Comparison of ENCODE assay signal across 18 cellular contexts in the genomic region with DNA sequence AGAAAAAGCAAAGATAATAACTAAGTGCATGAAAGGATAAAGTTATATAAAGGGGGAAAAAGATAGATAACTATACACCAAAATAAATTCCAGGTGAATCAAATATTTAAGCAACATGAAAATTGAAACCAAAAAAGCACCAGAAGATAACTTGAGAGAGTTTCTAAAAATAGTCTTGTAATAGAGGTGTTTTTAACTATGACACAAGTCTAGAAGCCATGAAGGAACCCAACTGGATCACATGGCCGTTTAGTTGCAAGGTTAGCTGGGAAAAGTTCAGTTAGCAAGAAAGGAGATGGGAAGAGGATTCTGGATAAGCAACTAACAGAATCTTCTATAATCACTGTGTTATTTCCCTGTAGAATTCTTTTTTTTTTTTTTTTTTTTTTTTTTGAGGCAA. TPM values are rescaled to one million over a fixed set of nuclear protein-coding genes. Genes with fewer than 3 reads are reported as not detected.
DNase-seq lines count a peak whose midpoint lies in the region; ATAC-seq and TF ChIP-seq lines count a peak whose summit lies in the region.
"Had no signal": no experiment of that assay in that cellular context is flagged by ENCODE, and none has a peak within 500 bp of the region (broad histone marks: within the 10 kb centered on the region; RNA-seq: fewer than 3 reads in every experiment).

No MANE protein-coding gene starts in this region.

- H2AFZ ChIP-seq in HCT116 (ENCODE audit: low read depth, low read length, poor library complexity, severe bottlenecking) (peak overlapping the region; percentile 89), MM.1S (ENCODE audit: low read length) (peak overlapping the region; percentile 53; the same call in 1 of the 2 replicates)
- H2AFZ ChIP-seq: PC-9 had no signal

- no peak for ATAC-seq in HCT116
- ATAC-seq in sciatic nerve, result no peak

- no peaks in the 10 kb centered on the region for H4K20me1 ChIP-seq in HCT116 (ENCODE audit: insufficient read depth)
- no peaks in the 10 kb centered on the region for H4K20me1 ChIP-seq in MM.1S (ENCODE audit: insufficient read depth, low read length)

- H3K36me3 ChIP-seq in HCT116 (ENCODE audit: control insufficient read depth in 1 of 2, insufficient read depth in 2 of 2, low read length in 2 of 2) (no peaks in the 10 kb centered on the region), MM.1S (replicated peaks; ENCODE audit: insufficient read depth, low read length) (no peaks in the 10 kb centered on the region)
- H3K36me3 ChIP-seq: SJSA1 had no signal

- H3K4me3 Mint-ChIP-seq in Calu3 (ENCODE audit: low read depth, unreplicated experiment), result no peak overlapping the region

- H3K27ac Mint-ChIP-seq in Calu3 (ENCODE audit: unreplicated experiment), result peak overlapping the region; percentile 17

- TF ChIP-seq RAD21 in HCT116 (IDR thresholded peaks at IDR 0.05; ENCODE audit: low read depth), result no peak

- no peak for TF ChIP-seq POLR2A in HCT116 (IDR thresholded peaks at IDR 0.05; ENCODE audit: borderline replicate concordance, extremely low read depth, insufficient read depth, insufficient read length)

- H3K4me1 ChIP-seq in HCT116 (ENCODE audit: control insufficient read depth in 1 of 2, insufficient read depth in 2 of 2, low read length in 2 of 2) (no peaks in the 10 kb centered on the region), MM.1S (ENCODE audit: low read length) (peaks cover 17% of the 10 kb centered on the region)

- H3K36me3 Mint-ChIP-seq in Calu3 (ENCODE audit: insufficient read depth, unreplicated experiment), result no peaks in the 10 kb centered on the region

- no peaks in the 10 kb centered on the region for H3K9me2 ChIP-seq in HCT116 (ENCODE audit: insufficient read depth)
- H3K9me2 ChIP-seq in MM.1S (replicated peaks; ENCODE audit: insufficient read depth, low read length), result no peaks in the 10 kb centered on the region

- H3K27me3 Mint-ChIP-seq in Calu3 (ENCODE audit: unreplicated experiment), result no peaks in the 10 kb centered on the region

- POLR2A ChIA-PET in HCT116 (lab: Charles Lee), result no interaction called here

- no TSS peak for BruUV-seq in Calu3 (replicated peaks; lab: Mats Ljungman, UMichigan)
- no TSS peak for BruUV-seq in HCT116 (replicated peaks; lab: Mats Ljungman, UMichigan)

- H3K79me2 ChIP-seq in HCT116 (ENCODE audit: insufficient read depth, low read length) (no peaks in the 10 kb centered on the region), MM.1S (ENCODE audit: low read length) (no peaks in the 10 kb centered on the region)

- RAD21 ChIA-PET in HCT116 (lab: Charles Lee; ENCODE audit: low non-redundant PET in 1 of 2, low total read pairs in 2 of 2, uncharacterized antibody in 2 of 2, unreplicated experiment in 2 of 2), result no interaction called here

- no peaks in the 10 kb centered on the region for H3K27me3 ChIP-seq in HCT116 (ENCODE audit: insufficient read depth, low read length)
- H3K27me3 ChIP-seq in MM.1S (replicated peaks; ENCODE audit: insufficient read depth, low read length), result no peaks in the 10 kb centered on the region
- H3K27me3 ChIP-seq: SJSA1 had no signal

- no peaks in the 10 kb centered on the region for H3K9me3 ChIP-seq in HCT116 (ENCODE audit: control insufficient read depth in 1 of 2, insufficient read depth in 1 of 2, low read depth in 1 of 2, low read length in 2 of 2)
- H3K9me3 ChIP-seq in MM.1S (replicated peaks; ENCODE audit: insufficient read depth, low read length), result no peaks in the 10 kb centered on the region
- H3K9me3 ChIP-seq: SJSA1 had no signal

- H3K27ac ChIP-seq in HCT116 (ENCODE audit: low read depth, low read length) (no peak overlapping the region), MM.1S (ENCODE audit: low read length) (peak overlapping the region; percentile 33; the same call in 1 of the 2 replicates)
- H3K27ac ChIP-seq: PC-9, SJSA1 had no signal

- CTCF ChIA-PET in Calu3 (lab: Charles Lee) (interaction anchor here (0.7 kb wide), 2 partner anchors 19 to 1653 kb away, joined by 5 to 6 read pairs; no protein-coding TSS in a partner anchor), HCT116 (lab: Charles Lee) (no interaction called here)

- H3K4me3 ChIP-seq in HCT116 (replicated peaks in 1 of 2; ENCODE audit: low read depth in 1 of 2, low read length in 2 of 2) (no peak overlapping the region), MM.1S (ENCODE audit: low read length) (peak overlapping the region; percentile 43; the same call in 1 of the 2 replicates)
- H3K4me3 ChIP-seq: PC-9, SJSA1 had no signal

- in situ Hi-C loops in GM13976 (cut with MboI; ENCODE audit: low sequenced_read_pairs, unreplicated experiment), result no loop called here

- TF ChIP-seq CTCF in Calu3 (IDR thresholded peaks at IDR 0.05; ENCODE audit: unreplicated experiment) (no peak), HCT116 (IDR thresholded peaks at IDR 0.05 in 2 of 3, conservative IDR thresholded peaks at IDR 0.05 in 1 of 3; ENCODE audit: borderline replicate concordance in 1 of 3, insufficient read depth in 1 of 3, low read depth in 2 of 3, low read length in 2 of 3) (no peak), MM.1S (IDR thresholded peaks at IDR 0.05; ENCODE audit: low read length) (no peak), GM13976 (IDR thresholded peaks at IDR 0.05; ENCODE audit: borderline replicate concordance, control extremely low read depth, extremely low read depth, insufficient read depth, missing control alignments) (no peak)

- H3K9ac ChIP-seq in HCT116 (ENCODE audit: low read length) (no peak overlapping the region), MM.1S (ENCODE audit: low read length) (no peak overlapping the region; the same call in 1 of the 2 replicates)

- 0 out of 2 replicates have a peak, but pooled peaks cover 5% of the 10 kb centered on the region for H3F3A ChIP-seq in MM.1S (ENCODE audit: insufficient read depth, low read length)

- peaks cover 18% of the 10 kb centered on the region for H3K4me1 Mint-ChIP-seq in Calu3 (ENCODE audit: low read depth, unreplicated experiment)

- intact Hi-C loops in Calu3 (cut with micrococcal nuclease; ENCODE audit: unreplicated experiment) (no loop called here), HCT116 (cut with micrococcal nuclease) (no loop called here), sciatic nerve (cut with DNase I) (no loop called here)

- DNase-seq in Calu3 (no peak), HCT116 (ENCODE audit: low read depth, low spot score) (no peak), MM.1S (peak; percentile 67), myocyte (ENCODE audit: low read depth) (peak; percentile 34), sciatic nerve (ENCODE audit: low spot score) (no peak), GM13976 (ENCODE audit: low spot score) (no peak), foreskin melanocyte (no peak)
- DNase-seq: 8988T; H7; Kasumi-1; NCI-H2029; NCI-H446; NCI-H524 treated with DMSO at 0.1 percent for 48 hours; NCI-H774; NK-92 treated with Interleukin-12 subunit alpha and Interleukin-12 subunit beta, amount 100 ng/mL, for 24 hours; PC-9; Right ventricle myocardium superior had no signal

- H3K4me2 ChIP-seq in HCT116 (ENCODE audit: low read length) (no peak overlapping the region), MM.1S (ENCODE audit: low read depth, low read length) (peak overlapping the region; percentile 71)
- H3K4me2 ChIP-seq: PC-9 had no signal

- no peaks in the 10 kb centered on the region for H3K9me3 Mint-ChIP-seq in Calu3 (ENCODE audit: low read depth, unreplicated experiment)

TF ChIP-seq in HCT116, 20 proteins besides CTCF, POLR2A, EP300 and RAD21 (continues in another document):
- no peak for TF ChIP-seq SP1 (IDR thresholded peaks at IDR 0.05; ENCODE audit: low read depth)
- TF ChIP-seq, protein P1, sequence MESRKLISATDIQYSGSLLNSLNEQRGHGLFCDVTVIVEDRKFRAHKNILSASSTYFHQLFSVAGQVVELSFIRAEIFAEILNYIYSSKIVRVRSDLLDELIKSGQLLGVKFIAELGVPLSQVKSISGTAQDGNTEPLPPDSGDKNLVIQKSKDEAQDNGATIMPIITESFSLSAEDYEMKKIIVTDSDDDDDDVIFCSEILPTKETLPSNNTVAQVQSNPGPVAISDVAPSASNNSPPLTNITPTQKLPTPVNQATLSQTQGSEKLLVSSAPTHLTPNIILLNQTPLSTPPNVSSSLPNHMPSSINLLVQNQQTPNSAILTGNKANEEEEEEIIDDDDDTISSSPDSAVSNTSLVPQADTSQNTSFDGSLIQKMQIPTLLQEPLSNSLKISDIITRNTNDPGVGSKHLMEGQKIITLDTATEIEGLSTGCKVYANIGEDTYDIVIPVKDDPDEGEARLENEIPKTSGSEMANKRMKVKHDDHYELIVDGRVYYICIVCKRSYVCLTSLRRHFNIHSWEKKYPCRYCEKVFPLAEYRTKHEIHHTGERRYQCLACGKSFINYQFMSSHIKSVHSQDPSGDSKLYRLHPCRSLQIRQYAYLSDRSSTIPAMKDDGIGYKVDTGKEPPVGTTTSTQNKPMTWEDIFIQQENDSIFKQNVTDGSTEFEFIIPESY (IDR thresholded peaks at IDR 0.05; ENCODE audit: extremely low read depth, insufficient replicate concordance, low read length), result no peak
- no peak for TF ChIP-seq JUND (IDR thresholded peaks at IDR 0.05)
- no peak for TF ChIP-seq SRF (IDR thresholded peaks at IDR 0.05; ENCODE audit: low read depth)
- no peak for TF ChIP-seq SIN3A (IDR thresholded peaks at IDR 0.05; ENCODE audit: low read depth)
- TF ChIP-seq, protein P2, sequence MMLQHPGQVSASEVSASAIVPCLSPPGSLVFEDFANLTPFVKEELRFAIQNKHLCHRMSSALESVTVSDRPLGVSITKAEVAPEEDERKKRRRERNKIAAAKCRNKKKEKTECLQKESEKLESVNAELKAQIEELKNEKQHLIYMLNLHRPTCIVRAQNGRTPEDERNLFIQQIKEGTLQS (IDR thresholded peaks at IDR 0.05), result no peak
- TF ChIP-seq CBX3 (IDR thresholded peaks at IDR 0.05; ENCODE audit: low read depth), result no peak
- TF ChIP-seq EGR1 (IDR thresholded peaks at IDR 0.05; ENCODE audit: low read depth), result no peak
- no peak for TF ChIP-seq EZH2 (IDR thresholded peaks at IDR 0.05)
- TF ChIP-seq EZH2phosphoT487 (IDR thresholded peaks at IDR 0.05; ENCODE audit: borderline replicate concordance), result no peak

RNA-seq across cellular contexts. Expression of a gene that starts 9.2 kb away (rescaled TPM):
- total RNA-seq in Calu3 (2022) (163 and 193 TPM in 2 replicates), HCT116 (2021; ENCODE audit: unreplicated experiment) (23.9 TPM), myocyte (44.5 and 55.8 TPM in 2 replicates), sciatic nerve (33.4 TPM)
- 12.5 and 14.8 TPM in 2 replicates for polyA plus RNA-seq in HCT116 (2012)
- polyA plus RNA-seq in myocyte (2012), result 67.4 TPM

Comparison
In these comparisons a context has a peak if more than half of its experiments do, and no peak if none do; other contexts are left out.
1. DNase-seq: peak in MM.1S (single experiment) and myocyte (single experiment); none in Calu3 (single experiment), HCT116 (single experiment), sciatic nerve (single experiment), GM13976 (single experiment) and foreskin melanocyte (single experiment).